1 cellular context compared by ENCODE assay signal in genomic region chr3:12423918-12424634, GRCh38.
TF ChIP-seq lines count a peak whose summit lies in the region.

No MANE protein-coding gene starts in this region.

TF ChIP-seq in SK-N-SH, 30 proteins besides CTCF, POLR2A, EP300 and RAD21 (continued from another document):
- no peak for TF ChIP-seq ZBTB33 (IDR thresholded peaks at IDR 0.05; ENCODE audit: borderline replicate concordance, low read depth)
- TF ChIP-seq JUND (IDR thresholded peaks at IDR 0.05) = no peak; the same call in 1 of the 2 replicates
- TF ChIP-seq RXRA (IDR thresholded peaks at IDR 0.05; ENCODE audit: borderline replicate concordance, low read depth) = peak; percentile 91
- no peak for TF ChIP-seq USF2 (IDR thresholded peaks at IDR 0.05; ENCODE audit: borderline replicate concordance, low read depth, low read length)
- no peak for TF ChIP-seq NRF1 (IDR thresholded peaks at IDR 0.05; ENCODE audit: low read depth, low read length)
- no peak for TF ChIP-seq POLR2AphosphoS5 (IDR thresholded peaks at IDR 0.05; ENCODE audit: low read depth, low read length)
- no peak for TF ChIP-seq FOXM1 (IDR thresholded peaks at IDR 0.05; ENCODE audit: low read depth)
- peak; percentile 35; the same call in 1 of the 2 replicates for TF ChIP-seq NFIC (IDR thresholded peaks at IDR 0.05; ENCODE audit: borderline replicate concordance)
- no peak for TF ChIP-seq MXI1 (IDR thresholded peaks at IDR 0.05; ENCODE audit: low read depth, low read length)
- TF ChIP-seq TEAD4 (IDR thresholded peaks at IDR 0.05; ENCODE audit: borderline replicate concordance, insufficient read depth) = no peak; the same call in 1 of the 2 replicates
- no peak for TF ChIP-seq GABPA (IDR thresholded peaks at IDR 0.05; ENCODE audit: low read depth)
- peak; percentile 32; the same call in 1 of the 2 replicates for TF ChIP-seq TCF12 (IDR thresholded peaks at IDR 0.05)
